Comparison of ENCODE assay signal across 13 cellular contexts in the genomic region with DNA sequence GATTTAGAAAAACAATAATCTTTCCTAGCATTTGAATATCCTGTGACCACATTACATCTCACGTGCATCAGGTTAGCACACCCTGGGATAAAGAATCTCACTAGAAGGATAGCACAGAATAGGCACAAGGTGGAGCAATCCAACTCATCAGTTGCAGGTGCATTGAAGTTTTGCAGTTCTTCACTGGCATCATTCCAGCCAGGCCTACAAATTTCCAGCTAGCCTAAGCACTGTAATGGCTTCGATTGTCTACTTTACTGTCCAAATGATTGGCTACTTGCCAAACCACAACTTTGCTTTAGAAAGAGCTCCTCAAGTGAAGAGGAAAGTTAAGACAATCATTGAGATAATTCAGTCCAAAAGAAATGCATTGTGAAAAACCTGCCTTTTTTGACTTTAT.
DNase-seq lines count a peak whose midpoint lies in the region; ATAC-seq and TF ChIP-seq lines count a peak whose summit lies in the region.
"Had no signal": no experiment of that assay in that cellular context is flagged by ENCODE, and none has a peak within 500 bp of the region (broad histone marks: within the 10 kb centered on the region; RNA-seq: fewer than 3 reads in every experiment).

No MANE protein-coding gene starts in this region.

- BruUV-seq in IMR-90 (replicated peaks; lab: Mats Ljungman, UMichigan) = no TSS peak

- no CpG with 5 or more reads among the region's 2 CpGs for WGBS in IMR-90 (ENCODE audit: extremely low coverage in 2 of 2, insufficient read length in 1 of 2), 2 experiments

- no peak for TF ChIP-seq RAD21 in IMR-90 (IDR thresholded peaks at IDR 0.05; ENCODE audit: low read length)

- H3K4me2 ChIP-seq in IMR-90 (ENCODE audit: low read depth, low read length) = no peak overlapping the region
- no peak overlapping the region for H3K4me2 ChIP-seq in fibroblast of lung (ENCODE audit: extremely low read depth, insufficient read depth, low read length)
- H3K4me2 ChIP-seq: BLaER1 treated with 17β-estradiol and CSF1 and Interleukin-3, amounts not matched to agents 10 nM and 100 nM had no signal

- intact Hi-C loops in IMR-90 (cut with micrococcal nuclease) = no loop called here

- in situ Hi-C loops in IMR-90 (cut with MboI; ENCODE audit: low sequenced_read_pairs) = no loop called here
- in situ Hi-C loops in GM13976 (cut with MboI; ENCODE audit: low sequenced_read_pairs, unreplicated experiment) = no loop called here

- CTCF ChIA-PET in IMR-90 (lab: Yijun Ruan, JAX) = no interaction called here

- no peak for TF ChIP-seq CTCF in IMR-90 (conservative IDR thresholded peaks at IDR 0.05; ENCODE audit: low read depth, low read length)
- TF ChIP-seq CTCF in fibroblast of lung (conservative IDR thresholded peaks at IDR 0.05 in 1 of 2, IDR thresholded peaks at IDR 0.05 in 1 of 2; ENCODE audit: low read depth in 1 of 2, low read length in 2 of 2) = no peak
- no peak for TF ChIP-seq CTCF in GM13976 (IDR thresholded peaks at IDR 0.05; ENCODE audit: borderline replicate concordance, control extremely low read depth, extremely low read depth, insufficient read depth, missing control alignments)

- no peak overlapping the region for H3K9ac ChIP-seq in IMR-90 (ENCODE audit: low read depth, low read length)
- no peak overlapping the region for H3K9ac ChIP-seq in fibroblast of lung (ENCODE audit: insufficient read depth, low read length)
- H3K9ac ChIP-seq: BLaER1 treated with 17β-estradiol and CSF1 and Interleukin-3, amounts not matched to agents 10 nM and 100 nM had no signal

- H3K9me1 ChIP-seq in IMR-90 (ENCODE audit: insufficient read depth, low read length) = no peaks in the 10 kb centered on the region

- H3K27ac ChIP-seq in IMR-90 (ENCODE audit: insufficient read depth, low read length) (no peak overlapping the region), fibroblast of lung (ENCODE audit: insufficient read depth, low read length) (no peak overlapping the region)
- H3K27ac ChIP-seq: BLaER1 treated with 17β-estradiol and CSF1 and Interleukin-3, amounts not matched to agents 10 nM and 100 nM; suprapubic skin had no signal

- no peak overlapping the region for H2BK15ac ChIP-seq in IMR-90 (ENCODE audit: low read depth, low read length)

- H4K20me1 ChIP-seq in IMR-90 (ENCODE audit: insufficient read depth, low read length) = no peaks in the 10 kb centered on the region
- H4K20me1 ChIP-seq in fibroblast of lung (ENCODE audit: control insufficient read depth, extremely low read depth, insufficient read depth, low read length) = no peaks in the 10 kb centered on the region
- H4K20me1 ChIP-seq: BLaER1 treated with 17β-estradiol and CSF1 and Interleukin-3, amounts not matched to agents 10 nM and 100 nM had no signal

- no peak overlapping the region for H2BK5ac ChIP-seq in IMR-90 (ENCODE audit: low read depth, low read length, poor library complexity, severe bottlenecking)

- H3K56ac ChIP-seq in IMR-90 (ENCODE audit: extremely low read depth, insufficient read depth, low read length) = no peak overlapping the region

- TF ChIP-seq POLR2A in IMR-90 (IDR thresholded peaks at IDR 0.05; ENCODE audit: low read depth, low read length) = no peak

- no peak overlapping the region for H2AK5ac ChIP-seq in IMR-90 (ENCODE audit: low read depth, low read length)

- H2AK9ac ChIP-seq in IMR-90 (replicated peaks; ENCODE audit: low read depth, low read length, poor library complexity) = no peak overlapping the region

- no peaks in the 10 kb centered on the region for H3K36me3 ChIP-seq in IMR-90 (ENCODE audit: control insufficient read depth, insufficient read depth, low read length)
- no peaks in the 10 kb centered on the region for H3K36me3 ChIP-seq in fibroblast of lung (ENCODE audit: control insufficient read depth, insufficient read depth, low read length)
- H3K36me3 ChIP-seq: BLaER1 treated with 17β-estradiol and CSF1 and Interleukin-3, amounts not matched to agents 10 nM and 100 nM; suprapubic skin had no signal

- H3K14ac ChIP-seq in IMR-90 (replicated peaks; ENCODE audit: low read depth, low read length) = no peak overlapping the region

- no peak overlapping the region for H2AFZ ChIP-seq in IMR-90 (replicated peaks; ENCODE audit: low read length, poor library complexity)
- H2AFZ ChIP-seq in fibroblast of lung (ENCODE audit: low read length) = no peak overlapping the region

- H4K5ac ChIP-seq in IMR-90 (ENCODE audit: low read depth, low read length) = no peak overlapping the region

- H3K79me1 ChIP-seq in IMR-90 (ENCODE audit: low read depth in 1 of 2, low read length in 2 of 2) = no peaks in the 10 kb centered on the region

- H3K4me1 ChIP-seq in IMR-90 (ENCODE audit: control insufficient read depth, insufficient read depth, low read length) (no peaks in the 10 kb centered on the region), fibroblast of lung (ENCODE audit: control insufficient read depth, extremely low read depth, insufficient read depth, low read length) (no peaks in the 10 kb centered on the region)
- H3K4me1 ChIP-seq: suprapubic skin had no signal

- H3K27me3 ChIP-seq in IMR-90 (ENCODE audit: control insufficient read depth, insufficient read depth, low read length) (no peaks in the 10 kb centered on the region), fibroblast of lung (ENCODE audit: control insufficient read depth, insufficient read depth, low read length) (no peaks in the 10 kb centered on the region)
- H3K27me3 ChIP-seq: BLaER1 treated with 17β-estradiol and CSF1 and Interleukin-3, amounts not matched to agents 10 nM and 100 nM; suprapubic skin had no signal

- H3K4me3 ChIP-seq in IMR-90 (ENCODE audit: insufficient read depth, low read depth, low read length) (no peak overlapping the region), fibroblast of lung (replicated peaks in 1 of 4; ENCODE audit: control extremely low read depth in 1 of 4, insufficient read depth in 1 of 4, low read depth in 3 of 4, low read length in 4 of 4) (no peak overlapping the region)
- H3K4me3 ChIP-seq: BLaER1 treated with 17β-estradiol and CSF1 and Interleukin-3, amounts not matched to agents 10 nM and 100 nM; suprapubic skin had no signal

- H3K9me3 ChIP-seq in IMR-90 (ENCODE audit: control insufficient read depth, insufficient read depth, low read length) (no peaks in the 10 kb centered on the region), fibroblast of lung (ENCODE audit: control insufficient read depth, insufficient read depth, low read depth, low read length) (no peaks in the 10 kb centered on the region)
- H3K9me3 ChIP-seq: suprapubic skin had no signal

- dilution Hi-C loops in IMR-90 (cut with HindIII; ENCODE audit: low sequenced_read_pairs, unreplicated experiment) = no loop called here

- H2BK20ac ChIP-seq in IMR-90 (ENCODE audit: low read depth, low read length) = no peak overlapping the region

- no peaks in the 10 kb centered on the region for H3K79me2 ChIP-seq in fibroblast of lung (ENCODE audit: control insufficient read depth, insufficient read depth, low read length)

- POLR2A ChIA-PET in IMR-90 (lab: Charles Lee; ENCODE audit: unreplicated experiment) = interaction anchor here (0.6 kb wide), 1 partner anchor 484 kb away, joined by 3 read pairs; no protein-coding TSS in a partner anchor

- H4K91ac ChIP-seq in IMR-90 (ENCODE audit: insufficient read depth, low read depth, low read length) = no peak overlapping the region

- H4K8ac ChIP-seq in IMR-90 (ENCODE audit: low read depth in 2 of 2, low read length in 2 of 2) = no peak overlapping the region

- H2BK120ac ChIP-seq in IMR-90 (ENCODE audit: low read depth, low read length) = no peak overlapping the region

- DNase-seq in AML-193 (lab: John Stamatoyannopoulos, UW) = peak; percentile 41 to 47
- peak; percentile 60 for DNase-seq in IMR-90
- DNase-seq in RPMI7951 (ENCODE audit: low read depth) = peak; percentile 78
- peak; percentile 52 to 69 for DNase-seq in fibroblast of lung (ENCODE audit: low read depth in 2 of 2)
- DNase-seq in GM13976 (ENCODE audit: low spot score) = no peak
- DNase-seq in NCI-H187 (lab: John Stamatoyannopoulos, UW) = no peak
- no peak for DNase-seq in germinal center (ENCODE audit: low spot score)
- DNase-seq: activated CD8-positive, alpha-beta T cell treated with anti-CD3 and anti-CD28 coated beads, Interleukin-2, amount 10 ng/mL, durations not matched to agents 7 days and 5 days; natural killer cell; SHP77 treated with DMSO at 0.1 percent for 48 hours had no signal

- H3K18ac ChIP-seq in IMR-90 (ENCODE audit: low read depth, low read length) = no peak overlapping the region

- ATAC-seq in IMR-90 (ENCODE audit: low read depth) (no peak), HG02981 (IDR thresholded peaks at IDR 0.05; ENCODE audit: unreplicated experiment) (no peak)
- ATAC-seq: activated CD8-positive, alpha-beta T cell treated with anti-CD3 and anti-CD28 coated beads, Interleukin-2, amount 10 ng/mL, durations not matched to agents 7 days and 5 days; natural killer cell had no signal

- H3K23ac ChIP-seq in IMR-90 (ENCODE audit: low read depth, low read length) = no peak overlapping the region

- no peak overlapping the region for H3K4ac ChIP-seq in IMR-90 (ENCODE audit: low read depth, low read length)

TF ChIP-seq in IMR-90, 13 proteins besides CTCF, POLR2A, EP300 and RAD21 (continues in another document):
- TF ChIP-seq BHLHE40 (IDR thresholded peaks at IDR 0.05; ENCODE audit: low read depth, low read length) (no peak), FOS (IDR thresholded peaks at IDR 0.05; ENCODE audit: low read depth, low read length) (no peak), SMC3 (IDR thresholded peaks at IDR 0.05; ENCODE audit: low read depth, low read length) (no peak), CEBPB (IDR thresholded peaks at IDR 0.05; ENCODE audit: low read depth, low read length) (no peak), CHD1 (IDR thresholded peaks at IDR 0.05; ENCODE audit: low read depth, low read length) (no peak), MXI1 (IDR thresholded peaks at IDR 0.05; ENCODE audit: borderline replicate concordance, low read depth, low read length) (no peak), MAZ (IDR thresholded peaks at IDR 0.05; ENCODE audit: borderline replicate concordance, low read depth, low read length) (no peak), NFE2L2 (IDR thresholded peaks at IDR 0.05; ENCODE audit: low read depth, low read length) (no peak), MAFK (IDR thresholded peaks at IDR 0.05; ENCODE audit: low read depth, low read length) (no peak), RCOR1 (IDR thresholded peaks at IDR 0.05; ENCODE audit: insufficient replicate concordance, low read length) (no peak), RFX5 (IDR thresholded peaks at IDR 0.05; ENCODE audit: low read depth, low read length) (no peak)
- TF ChIP-seq, protein P1, sequence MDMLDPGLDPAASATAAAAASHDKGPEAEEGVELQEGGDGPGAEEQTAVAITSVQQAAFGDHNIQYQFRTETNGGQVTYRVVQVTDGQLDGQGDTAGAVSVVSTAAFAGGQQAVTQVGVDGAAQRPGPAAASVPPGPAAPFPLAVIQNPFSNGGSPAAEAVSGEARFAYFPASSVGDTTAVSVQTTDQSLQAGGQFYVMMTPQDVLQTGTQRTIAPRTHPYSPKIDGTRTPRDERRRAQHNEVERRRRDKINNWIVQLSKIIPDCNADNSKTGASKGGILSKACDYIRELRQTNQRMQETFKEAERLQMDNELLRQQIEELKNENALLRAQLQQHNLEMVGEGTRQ (IDR thresholded peaks at IDR 0.05; ENCODE audit: low read depth, low read length) = no peak

Comparison
In these comparisons a context has a peak if more than half of its experiments do, and no peak if none do; other contexts are left out.
1. DNase-seq: peak in AML-193 (2 of 2), IMR-90 (single experiment), RPMI7951 (single experiment) and fibroblast of lung (2 of 2); none in GM13976 (single experiment), NCI-H187 (0 of 2) and germinal center (single experiment).